In genomic region chr7:135704074-135704473, GRCh38 we compare ENCODE assay signal across 1 cellular context.
TF ChIP-seq lines count a peak whose summit lies in the region.

No MANE protein-coding gene starts in this region.

TF ChIP-seq in HepG2, 621 proteins besides CTCF, POLR2A, EP300 and RAD21:
- TF ChIP-seq SKIL (CRISPR knock-in tag; IDR thresholded peaks at IDR 0.05; ENCODE audit: borderline replicate concordance) (no peak), DBP (CRISPR knock-in tag; IDR thresholded peaks at IDR 0.05; ENCODE audit: not compliant biosample characterization) (no peak), ZNF800 (CRISPR knock-in tag; IDR thresholded peaks at IDR 0.05) (no peak), HOXD1 (CRISPR knock-in tag; IDR thresholded peaks at IDR 0.05) (no peak), ISL2 (CRISPR knock-in tag; IDR thresholded peaks at IDR 0.05) (no peak)
TF ChIP-seq in HepG2: peak in this region for 0.
